Comparison of ENCODE assay signal across 8 cellular contexts in the genomic region with DNA sequence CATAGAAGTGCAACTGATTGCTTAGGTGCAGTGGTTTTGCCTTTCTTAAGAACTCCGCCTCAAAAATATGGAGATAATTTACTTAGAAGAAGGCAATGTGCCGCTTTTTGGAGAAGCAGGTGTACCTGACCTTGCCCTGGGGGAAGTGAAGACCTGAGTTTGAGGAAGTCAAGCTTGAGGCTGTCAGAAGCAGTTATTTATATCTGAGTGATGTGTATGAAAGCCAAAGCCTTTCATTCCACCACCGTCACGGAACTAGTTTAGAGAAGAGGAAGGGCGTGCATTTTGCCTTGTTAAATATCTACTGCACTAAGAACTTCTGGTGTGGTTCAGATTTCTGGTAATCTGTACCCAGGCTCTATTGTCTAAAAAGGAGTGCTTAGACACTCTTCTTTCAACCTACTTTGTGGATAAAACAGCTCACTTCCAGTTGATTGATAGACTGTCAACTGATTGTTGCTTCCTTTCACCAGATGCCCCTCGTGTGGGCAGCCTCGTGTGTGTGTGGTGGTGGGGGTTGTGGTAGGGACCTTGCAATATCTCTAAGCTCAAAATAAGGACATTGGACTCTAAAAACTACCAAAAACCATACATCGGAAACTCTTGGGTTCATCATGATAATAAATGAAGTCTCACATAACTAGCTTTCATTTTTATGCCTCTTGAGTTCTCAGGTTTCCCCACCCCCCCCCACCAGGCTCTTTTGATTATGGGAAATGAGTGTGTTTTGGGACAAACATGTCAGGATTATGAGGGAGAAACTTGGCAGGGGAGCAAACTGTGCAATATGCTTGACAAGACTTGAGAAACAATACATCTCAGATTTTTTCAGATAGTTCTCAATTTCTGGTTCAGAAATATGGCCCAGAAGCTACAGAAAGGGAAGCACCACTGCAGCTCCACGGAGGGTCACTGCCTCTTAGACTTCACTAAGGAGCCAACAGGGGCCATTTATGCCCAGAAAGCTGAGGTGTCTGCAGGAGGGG.
DNase-seq lines count a peak whose midpoint lies in the region; ATAC-seq and TF ChIP-seq lines count a peak whose summit lies in the region.

No MANE protein-coding gene starts in this region.

- H3K36me3 ChIP-seq in Peyer's patch (no peaks in the 10 kb centered on the region), adipocyte (ENCODE audit: control insufficient read depth, insufficient read depth, low read length, severe bottlenecking) (no peaks in the 10 kb centered on the region), mesenchymal stem cell (ENCODE audit: control insufficient read depth in 1 of 2, insufficient read depth in 2 of 2, low read depth in 1 of 2, low read length in 2 of 2) (no peaks in the 10 kb centered on the region)

- H3K18ac ChIP-seq in mesenchymal stem cell (ENCODE audit: low read depth in 1 of 2, low read length in 2 of 2), result peak overlapping the region; percentile 34 to 67

- peaks cover 49% of the 10 kb centered on the region for H3K4me1 Mint-ChIP-seq in type B pancreatic cell (ENCODE audit: unreplicated experiment)

- peak; percentile 7 to 29 for DNase-seq in AML-193 (lab: John Stamatoyannopoulos, UW)
- DNase-seq in Peyer's patch, result peak in 2 of 3 donors; percentile 80 to 84
- DNase-seq in adipocyte (ENCODE audit: low read depth), result peak; percentile 73
- DNase-seq in mesenchymal stem cell, result no peak
- DNase-seq in type B pancreatic cell (ENCODE audit: extremely low spot score, unreplicated experiment), result no peak
- no peak for DNase-seq in ureter (ENCODE audit: low spot score)

- H3K27me3 Mint-ChIP-seq in type B pancreatic cell, result no peaks in the 10 kb centered on the region

- no peaks in the 10 kb centered on the region for H3K9me3 Mint-ChIP-seq in type B pancreatic cell

- peak overlapping the region; percentile 80 to 84 for H2BK12ac ChIP-seq in mesenchymal stem cell (ENCODE audit: low read length in 2 of 2)

- H4K91ac ChIP-seq in mesenchymal stem cell (ENCODE audit: low read length), result no peak overlapping the region

- H3K4me3 Mint-ChIP-seq in type B pancreatic cell, result peak overlapping the region; percentile 76

- peak overlapping the region; percentile 9 to 69 for H3K4ac ChIP-seq in mesenchymal stem cell (ENCODE audit: low read depth in 1 of 2, low read length in 2 of 2)

- no peak overlapping the region for H4K8ac ChIP-seq in mesenchymal stem cell (ENCODE audit: low read length)

- no peak overlapping the region for H3K23ac ChIP-seq in mesenchymal stem cell (ENCODE audit: low read length in 2 of 2)

- H3K27me3 ChIP-seq in Peyer's patch (no peaks in the 10 kb centered on the region), adipocyte (replicated peaks; ENCODE audit: control insufficient read depth, insufficient read depth, low read length) (no peaks in the 10 kb centered on the region), mesenchymal stem cell (ENCODE audit: control insufficient read depth in 1 of 2, insufficient read depth in 1 of 2, low read length in 2 of 2) (no peaks in the 10 kb centered on the region)

- no peak overlapping the region for H3K14ac ChIP-seq in mesenchymal stem cell (ENCODE audit: low read length in 2 of 2)

- H2AFZ ChIP-seq in mesenchymal stem cell (ENCODE audit: low read depth, low read length), result peak overlapping the region; percentile 5

- H3K4me1 ChIP-seq in Peyer's patch (peaks cover 12 to 56% (median 31%) of the 10 kb centered on the region in 4 donors), adipocyte (ENCODE audit: control insufficient read depth, insufficient read depth, low read length) (peaks cover 70% of the 10 kb centered on the region), mesenchymal stem cell (ENCODE audit: control insufficient read depth, insufficient read depth, low read depth, low read length) (peaks cover 25% of the 10 kb centered on the region)

- H3K4me2 ChIP-seq in mesenchymal stem cell (ENCODE audit: low read length, poor library complexity, severe bottlenecking), result no peak overlapping the region

- H3K36me3 Mint-ChIP-seq in type B pancreatic cell, result peaks cover 2% of the 10 kb centered on the region

- peak overlapping the region; percentile 45 for H2BK5ac ChIP-seq in mesenchymal stem cell (ENCODE audit: low read depth, low read length, poor library complexity, severe bottlenecking)

- no peak overlapping the region for H2BK120ac ChIP-seq in mesenchymal stem cell (ENCODE audit: low read depth, low read length)

- peak overlapping the region; percentile 73 for H3K9ac ChIP-seq in adipocyte (ENCODE audit: low read length)
- H3K9ac ChIP-seq in mesenchymal stem cell (ENCODE audit: low read length), result peak overlapping the region; percentile 82

- peak overlapping the region; percentile 17 for H2BK15ac ChIP-seq in mesenchymal stem cell (ENCODE audit: low read depth, poor library complexity, severe bottlenecking)

- TF ChIP-seq POLR2A in Peyer's patch (IDR thresholded peaks at IDR 0.05), result peak in 1 of 2 donors; percentile 27

- TF ChIP-seq CTCF in Peyer's patch (IDR thresholded peaks at IDR 0.05), result no peak
- TF ChIP-seq CTCF in type B pancreatic cell (conservative IDR thresholded peaks at IDR 0.05), result no peak

- 87% methylated on average over 6 of the region's 9 CpGs for WGBS in mesenchymal stem cell

- H3K79me1 ChIP-seq in mesenchymal stem cell (replicated peaks; ENCODE audit: low read length, poor library complexity, severe bottlenecking), result peaks cover 2% of the 10 kb centered on the region

- H3K27ac ChIP-seq in Peyer's patch (peak overlapping the region; percentile 75 to 87 (median 80)), mesenchymal stem cell (ENCODE audit: low read length, poor library complexity, severe bottlenecking) (peak overlapping the region; percentile 83)

- peak; percentile 89 for ATAC-seq in GM19023 (IDR thresholded peaks at IDR 0.05; ENCODE audit: unreplicated experiment)
- peak; percentile 94 for ATAC-seq in HG03066 (IDR thresholded peaks at IDR 0.05; ENCODE audit: low read depth, unreplicated experiment)

- H2AK5ac ChIP-seq in mesenchymal stem cell (ENCODE audit: low read length, severe bottlenecking), result peak overlapping the region; percentile 19

- no peaks in the 10 kb centered on the region for H3K9me3 ChIP-seq in Peyer's patch
- no peaks in the 10 kb centered on the region for H3K9me3 ChIP-seq in adipocyte (ENCODE audit: control insufficient read depth, low read length)
- H3K9me3 ChIP-seq in mesenchymal stem cell (ENCODE audit: control insufficient read depth, low read length), result no peaks in the 10 kb centered on the region

- H3K4me3 ChIP-seq in Peyer's patch (no peak overlapping the region), adipocyte (ENCODE audit: low read length) (peak overlapping the region; percentile 60), mesenchymal stem cell (ENCODE audit: insufficient read depth in 1 of 2, low read depth in 1 of 2, low read length in 2 of 2) (peak overlapping the region in 1 of 2 experiments; percentile 59)

- peak overlapping the region; percentile 98 for H3K27ac Mint-ChIP-seq in type B pancreatic cell

Comparison
In these comparisons a context has a peak if more than half of its experiments do, and no peak if none do; other contexts are left out.
1. DNase-seq: peak in AML-193 (2 of 2), Peyer's patch (2 of 3) and adipocyte (single experiment); none in mesenchymal stem cell (single experiment), type B pancreatic cell (single experiment) and ureter (single experiment).